ENCODE assay signal across 8 cellular contexts in genomic region chr3:192130534-192131132, GRCh38.
DNase-seq lines count a peak whose midpoint lies in the region; ATAC-seq, FAIRE-seq and TF ChIP-seq lines count a peak whose summit lies in the region.

No MANE protein-coding gene starts in this region.

- no peaks in the 10 kb centered on the region for H3K4me1 Mint-ChIP-seq in activated T-helper 17 cell treated with anti-CD3 and anti-CD28 coated beads, Interleukin-2, amount 50 U/mL, for 72 hours

- intact Hi-C loops in PC-9 (cut with micrococcal nuclease; ENCODE audit: unreplicated experiment), result loop anchor here (2.0 to 5.0 kb wide), 2 partner anchors 292 to 314 kb away; no protein-coding TSS in a partner anchor

- no peaks in the 10 kb centered on the region for H3K9me3 ChIP-seq in PC-9 (ENCODE audit: insufficient read depth, low read depth)

- H3K4me2 ChIP-seq in PC-9 (no peak overlapping the region), mesendoderm (ENCODE audit: low read length) (no peak overlapping the region)

- no peak overlapping the region for H2BK5ac ChIP-seq in mesendoderm (ENCODE audit: low read length)

- no peak overlapping the region for H3K4ac ChIP-seq in mesendoderm (ENCODE audit: low read depth, low read length)

- CTCF ChIA-PET in PC-9 (lab: Charles Lee), result interaction anchor here (0.9 to 1.2 kb wide), 2 partner anchors 10 to 313 kb away, joined by 3 read pairs; no protein-coding TSS in a partner anchor

- H3K4me3 ChIP-seq in PC-9 (no peak overlapping the region), mesendoderm (ENCODE audit: low read length) (no peak overlapping the region)

- no peaks in the 10 kb centered on the region for H4K20me1 ChIP-seq in PC-9 (ENCODE audit: insufficient read depth)

- FAIRE-seq in endometrium (lab: Jason Lieb, UNC), result peak; percentile 39

- H3K4me3 Mint-ChIP-seq in activated T-helper 17 cell treated with anti-CD3 and anti-CD28 coated beads, Interleukin-2, amount 50 U/mL, for 72 hours, result no peak overlapping the region

- H3F3A ChIP-seq in PC-9 (ENCODE audit: insufficient read depth, low read depth), result no peaks in the 10 kb centered on the region

- no peaks in the 10 kb centered on the region for H3K9me2 ChIP-seq in PC-9 (ENCODE audit: insufficient read depth)

- H3K27ac Mint-ChIP-seq in activated T-helper 17 cell treated with anti-CD3 and anti-CD28 coated beads, Interleukin-2, amount 50 U/mL, for 72 hours, result no peak overlapping the region

- H3K79me1 ChIP-seq in mesendoderm (ENCODE audit: low read length), result no peaks in the 10 kb centered on the region

- peaks cover 4% of the 10 kb centered on the region for H3K9me3 Mint-ChIP-seq in activated T-helper 17 cell treated with anti-CD3 and anti-CD28 coated beads, Interleukin-2, amount 50 U/mL, for 72 hours

- no peak overlapping the region for H3K18ac ChIP-seq in mesendoderm (ENCODE audit: low read length)

- no peak overlapping the region for H4K5ac ChIP-seq in mesendoderm (ENCODE audit: low read length)

- H3K4me1 ChIP-seq in PC-9 (replicated peaks; ENCODE audit: insufficient read depth) (no peaks in the 10 kb centered on the region), mesendoderm (ENCODE audit: control insufficient read depth, low read depth, low read length) (no peaks in the 10 kb centered on the region)

- DNase-seq in SHP77 (lab: John Stamatoyannopoulos, UW) (peak; percentile 4 to 22), SHP77 treated with DMSO at 0.1 percent for 48 hours (lab: John Stamatoyannopoulos, UW) (no peak), PC-9 (peak; percentile 39 to 53), mesendoderm (peak; percentile 58)

- BruUV-seq in PC-9 (replicated peaks; lab: Mats Ljungman, UMichigan), result no TSS peak

- H3K9ac ChIP-seq in mesendoderm (ENCODE audit: low read length), result no peak overlapping the region

- no peak overlapping the region for H2AFZ ChIP-seq in PC-9

- no peak overlapping the region for H2BK120ac ChIP-seq in mesendoderm (ENCODE audit: low read depth, low read length)

- peak; percentile 89 for ATAC-seq in GM21381 (IDR thresholded peaks at IDR 0.05; ENCODE audit: unreplicated experiment)
- ATAC-seq in HG03521 (IDR thresholded peaks at IDR 0.05; ENCODE audit: unreplicated experiment), result peak; percentile 79
- ATAC-seq in activated T-helper 17 cell treated with anti-CD3 and anti-CD28 coated beads, Interleukin-2, amount 50 U/mL, for 72 hours (replicated peaks), result no peak

- no peak overlapping the region for H3K56ac ChIP-seq in mesendoderm (ENCODE audit: low read length)

- H3K23ac ChIP-seq in mesendoderm (ENCODE audit: low read length), result no peak overlapping the region

- H3K27ac ChIP-seq in PC-9, result no peak overlapping the region
- no peak overlapping the region for H3K27ac ChIP-seq in mesendoderm (ENCODE audit: low read depth, low read length)

- peak; percentile 97 for TF ChIP-seq CTCF in PC-9 (conservative IDR thresholded peaks at IDR 0.05)

- H3K79me2 ChIP-seq in PC-9 (ENCODE audit: low read depth) (no peaks in the 10 kb centered on the region), mesendoderm (ENCODE audit: control insufficient read depth, insufficient read depth, low read length) (no peaks in the 10 kb centered on the region)

- H3K36me3 Mint-ChIP-seq in activated T-helper 17 cell treated with anti-CD3 and anti-CD28 coated beads, Interleukin-2, amount 50 U/mL, for 72 hours (ENCODE audit: low read depth), result no peaks in the 10 kb centered on the region

- POLR2A ChIA-PET in PC-9 (lab: Charles Lee; ENCODE audit: unreplicated experiment), result no interaction called here

- H2BK15ac ChIP-seq in mesendoderm (replicated peaks; ENCODE audit: low read depth), result no peak overlapping the region

- H3K27me3 Mint-ChIP-seq in activated T-helper 17 cell treated with anti-CD3 and anti-CD28 coated beads, Interleukin-2, amount 50 U/mL, for 72 hours, result no peaks in the 10 kb centered on the region

- no peak overlapping the region for H2AK5ac ChIP-seq in mesendoderm (ENCODE audit: low read length)

- no peak overlapping the region for H4K8ac ChIP-seq in mesendoderm (ENCODE audit: low read depth, low read length)

- no CpG with 5 or more reads among the region's 4 CpGs for WGBS in mesendoderm (ENCODE audit: extremely low coverage, insufficient coverage, low lambda C conversion rate)

- H3K27me3 ChIP-seq in PC-9 (ENCODE audit: insufficient read depth, low read depth) (no peaks in the 10 kb centered on the region), mesendoderm (ENCODE audit: insufficient read depth, low read length, poor library complexity) (no peaks in the 10 kb centered on the region)

- no peaks in the 10 kb centered on the region for H3K36me3 ChIP-seq in PC-9 (ENCODE audit: low read depth)
- H3K36me3 ChIP-seq in mesendoderm (ENCODE audit: control insufficient read depth, insufficient read depth, low read length), result no peaks in the 10 kb centered on the region
